ENCODE assay signal across 27 cellular contexts in the genomic region with DNA sequence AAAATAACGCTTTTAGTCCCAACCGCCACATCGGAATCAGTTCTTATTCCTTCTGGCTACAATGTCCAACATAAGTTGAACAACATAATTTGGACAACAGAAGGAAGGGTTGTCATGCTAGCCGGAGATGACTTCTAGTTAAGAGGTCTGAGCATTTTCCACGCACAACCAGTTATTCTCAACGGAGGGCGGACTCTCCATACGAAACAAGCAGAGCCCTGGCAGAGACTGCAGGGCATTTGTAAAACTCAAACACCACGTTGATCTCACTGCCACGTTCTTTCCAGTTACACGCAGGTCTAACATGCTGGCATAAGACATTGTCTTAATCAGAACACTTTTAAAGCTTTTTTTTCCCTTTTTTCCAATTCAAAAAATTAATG.
"Had no signal": no experiment of that assay in that cellular context is flagged by ENCODE, and none has a peak within 500 bp of the region (broad histone marks: within the 10 kb centered on the region; RNA-seq: fewer than 3 reads in every experiment).

No MANE protein-coding gene starts in this region.

- H3K27me3 ChIP-seq: breast epithelium, esophagus muscularis mucosa, foreskin keratinocyte, upper lobe of left lung had no signal

- H3K4me3 Mint-ChIP-seq: activated B cell treated with CpG ODN at 0.5 μM for 24 hours; activated T-cell treated with anti-CD3 and anti-CD28 coated beads, Interleukin-2, amount 50 U/mL, for 72 hours; central memory CD8-positive, alpha-beta T cell; dendritic cell treated with granulocyte-macrophage colony-stimulating factor and Interleukin-4, amounts not matched to agents 40 ng/mL and 50 ng/mL, for 4 days; nephron; stimulated activated memory B cell treated with anti-CD40 and anti-IgM and Interleukin-4, amounts not matched to agents 10 μg/mL and 1 μg/mL and 100 μg/mL, for 72 hours; stimulated activated naive CD8-positive, alpha-beta T cell treated with anti-CD3 and anti-CD28 coated beads, Interleukin-15, amount 100 ng/mL, for 72 hours; T-helper 1 cell treated with Interleukin-12 subunit alpha and Interleukin-12 subunit beta and Interleukin-4 antibody, amounts not matched to agents 30 μg/mL and 1 μg/mL, for 36 hours had no signal

- H3K9me3 Mint-ChIP-seq: activated B cell treated with CpG ODN at 0.5 μM for 24 hours; activated naive CD4-positive, alpha-beta T cell treated with anti-CD3 and anti-CD28 coated beads, Interleukin-2, amount 50 U/mL, for 72 hours; activated T-cell treated with anti-CD3 and anti-CD28 coated beads, Interleukin-2, amount 50 U/mL, for 72 hours; central memory CD8-positive, alpha-beta T cell; dendritic cell treated with granulocyte-macrophage colony-stimulating factor and Interleukin-4, amounts not matched to agents 40 ng/mL and 50 ng/mL, for 4 days; nephron; stimulated activated memory B cell treated with anti-CD40 and anti-IgM and Interleukin-4, amounts not matched to agents 10 μg/mL and 1 μg/mL and 100 μg/mL, for 72 hours; stimulated activated naive CD8-positive, alpha-beta T cell treated with anti-CD3 and anti-CD28 coated beads, Interleukin-15, amount 100 ng/mL, for 72 hours; T-helper 1 cell treated with Interleukin-12 subunit alpha and Interleukin-12 subunit beta and Interleukin-4 antibody, amounts not matched to agents 30 μg/mL and 1 μg/mL, for 36 hours had no signal

- H3K4me1 ChIP-seq: breast epithelium, parathyroid adenoma, psoas muscle had no signal

- DNase-seq: activated B cell treated with CpG ODN at 0.5 μM for 24 hours; activated CD4-positive, alpha-beta T cell treated with anti-CD3 and anti-CD28 coated beads for 4 hours; activated CD4-positive, alpha-beta T cell treated with anti-CD3 and anti-CD28 coated beads, Interleukin-2, amount 50 U/mL, for 4 hours; activated naive CD4-positive, alpha-beta T cell; activated T-cell treated with anti-CD3 and anti-CD28 coated beads for 4 hours; activated T-cell treated with anti-CD3 and anti-CD28 coated beads, Interleukin-2, amount 50 U/mL, for 72 hours; effector CD4-positive, alpha-beta T cell; foreskin keratinocyte; kidney glomerular epithelial cell; left ventricle myocardium inferior; psoas muscle; stimulated activated CD4-positive, alpha-beta T cell treated with anti-CD3 and anti-CD28 coated beads, Interleukin-1b, Interleukin-23, amount 100 ng/mL, for 48 hours; stimulated activated CD4-positive, alpha-beta T cell treated with anti-CD3 and anti-CD28 coated beads, Interleukin-4, amount 100 ng/mL, for 4 hours; stimulated activated CD8-positive, alpha-beta memory T cell treated with anti-CD3 and anti-CD28 coated beads, Interleukin-4, amount 100 ng/mL, for 48 hours; stimulated activated naive CD8-positive, alpha-beta T cell treated with anti-CD3 and anti-CD28 coated beads, Interleukin-15, amount 100 ng/mL, for 72 hours; substantia nigra; upper lobe of left lung had no signal

- H3K27me3 Mint-ChIP-seq: activated B cell treated with CpG ODN at 0.5 μM for 24 hours; central memory CD8-positive, alpha-beta T cell; dendritic cell treated with granulocyte-macrophage colony-stimulating factor and Interleukin-4, amounts not matched to agents 40 ng/mL and 50 ng/mL, for 4 days; stimulated activated memory B cell treated with anti-CD40 and anti-IgM and Interleukin-4, amounts not matched to agents 10 μg/mL and 1 μg/mL and 100 μg/mL, for 72 hours; stimulated activated naive CD8-positive, alpha-beta T cell treated with anti-CD3 and anti-CD28 coated beads, Interleukin-15, amount 100 ng/mL, for 72 hours had no signal

- H3K4me3 ChIP-seq: breast epithelium, esophagus muscularis mucosa, left ventricle myocardium inferior, psoas muscle, smooth muscle cell, upper lobe of left lung had no signal

- H3K27ac Mint-ChIP-seq: activated B cell treated with CpG ODN at 0.5 μM for 24 hours; activated naive CD4-positive, alpha-beta T cell treated with anti-CD3 and anti-CD28 coated beads, Interleukin-2, amount 50 U/mL, for 72 hours; activated T-cell treated with anti-CD3 and anti-CD28 coated beads, Interleukin-2, amount 50 U/mL, for 72 hours; nephron; stimulated activated memory B cell treated with anti-CD40 and anti-IgM and Interleukin-4, amounts not matched to agents 10 μg/mL and 1 μg/mL and 100 μg/mL, for 72 hours; T-helper 1 cell treated with Interleukin-12 subunit alpha and Interleukin-12 subunit beta and Interleukin-4 antibody, amounts not matched to agents 30 μg/mL and 1 μg/mL, for 36 hours had no signal

- H3K36me3 ChIP-seq: breast epithelium had no signal

- H3K4me2 ChIP-seq: smooth muscle cell had no signal

- H3K4me1 Mint-ChIP-seq: stimulated activated naive CD8-positive, alpha-beta T cell treated with anti-CD3 and anti-CD28 coated beads, Interleukin-15, amount 100 ng/mL, for 72 hours had no signal

- H3K27ac ChIP-seq: breast epithelium, esophagus muscularis mucosa, foreskin keratinocyte, left ventricle myocardium inferior, parathyroid adenoma, psoas muscle, upper lobe of left lung had no signal

- H3K9me3 ChIP-seq: breast epithelium, esophagus muscularis mucosa, left ventricle myocardium inferior, psoas muscle, upper lobe of left lung had no signal

- H3K9ac ChIP-seq: parathyroid adenoma had no signal

- ATAC-seq: activated naive CD4-positive, alpha-beta T cell treated with anti-CD3 and anti-CD28 coated beads, Interleukin-2, amount 50 U/mL, for 72 hours; activated T-cell treated with anti-CD3 and anti-CD28 coated beads, Interleukin-2, amount 50 U/mL, for 72 hours; foreskin keratinocyte; psoas muscle; stimulated activated memory B cell treated with anti-CD40 and anti-IgM and Interleukin-4, amounts not matched to agents 10 μg/mL and 1 μg/mL and 100 μg/mL, for 72 hours; stimulated activated naive CD8-positive, alpha-beta T cell treated with anti-CD3 and anti-CD28 coated beads, Interleukin-15, amount 100 ng/mL, for 72 hours had no signal
